ENCODE assay signal across 2 cellular contexts in genomic region chr9:127277770-127278169, GRCh38.
TF ChIP-seq lines count a peak whose summit lies in the region.

No MANE protein-coding gene starts in this region.

TF ChIP-seq in HEK293, 187 proteins besides CTCF, POLR2A, EP300 and RAD21:
- no peak for TF ChIP-seq ZNF501 (tag by site-specific recombination; IDR thresholded peaks at IDR 0.05)
- peak; percentile 21; the same call in 1 of the 2 replicates for TF ChIP-seq ZNF830 (tag by site-specific recombination; IDR thresholded peaks at IDR 0.05; ENCODE audit: low read depth)

TF ChIP-seq in K562, 482 proteins besides CTCF, POLR2A, EP300 and RAD21:
- TF ChIP-seq FOS (IDR thresholded peaks at IDR 0.05; ENCODE audit: extremely low read depth, insufficient read length), result no peak
- peak; percentile 94 for TF ChIP-seq NFIX (CRISPR knock-in tag; IDR thresholded peaks at IDR 0.05; ENCODE audit: low read depth)
- no peak for TF ChIP-seq HNRNPH1 (optimal IDR thresholded peaks at IDR 0.05; ENCODE audit: low read depth, low read length)
- TF ChIP-seq BMI1 (IDR thresholded peaks at IDR 0.05; ENCODE audit: low read length), result no peak
- peak; percentile 96 for TF ChIP-seq NFIC (IDR thresholded peaks at IDR 0.05)
- no peak for TF ChIP-seq ZNF780A (CRISPR knock-in tag; IDR thresholded peaks at IDR 0.05)
- TF ChIP-seq HMGXB4 (CRISPR knock-in tag; IDR thresholded peaks at IDR 0.05), result no peak
- TF ChIP-seq ZNF668 (CRISPR knock-in tag; IDR thresholded peaks at IDR 0.05), result no peak
- peak; percentile 55 for TF ChIP-seq SMAD1 (IDR thresholded peaks at IDR 0.05; ENCODE audit: low read depth, low read length, partially characterized antibody)
- no peak for TF ChIP-seq MEIS2 (IDR thresholded peaks at IDR 0.05; ENCODE audit: partially characterized antibody)
- no peak for TF ChIP-seq FOXA1 (IDR thresholded peaks at IDR 0.05; ENCODE audit: borderline replicate concordance)
TF ChIP-seq in K562: peak in this region for 3.
